Comparison of ENCODE assay signal across 9 cellular contexts in genomic region chr15:45573961-45574629, GRCh38. TPM values are rescaled to one million over a fixed set of nuclear protein-coding genes. Genes with fewer than 3 reads are reported as not detected.
DNase-seq lines count a peak whose midpoint lies in the region; ATAC-seq, FAIRE-seq and TF ChIP-seq lines count a peak whose summit lies in the region.
"Had no signal": no experiment of that assay in that cellular context is flagged by ENCODE, and none has a peak within 500 bp of the region (broad histone marks: within the 10 kb centered on the region; RNA-seq: fewer than 3 reads in every experiment).

No MANE protein-coding gene starts in this region.

- H3K27ac ChIP-seq in DOHH2 (ENCODE audit: low read depth, low read length) (no peak overlapping the region), HUES6 (ENCODE audit: low read depth, low read length) (no peak overlapping the region), HepG2 (ENCODE audit: extremely low read length, insufficient read depth, low read length) (no peak overlapping the region)
- no peak overlapping the region for H3K27ac ChIP-seq in effector memory CD4-positive, alpha-beta T cell (ENCODE audit: insufficient read depth, low read length, poor library complexity, severe bottlenecking)

- H3K27ac Mint-ChIP-seq in activated naive CD8-positive, alpha-beta T cell treated with anti-CD3 and anti-CD28 coated beads for 36 hours = no peak overlapping the region

- FAIRE-seq in HepG2 (lab: Jason Lieb, UNC) = peak; percentile 79
- FAIRE-seq: endometrium had no signal

- H3F3A ChIP-seq in DOHH2 (ENCODE audit: control insufficient read depth, insufficient read depth) = peaks cover 6% of the 10 kb centered on the region

- H3K4me2 ChIP-seq in DOHH2 (ENCODE audit: low read length) (no peak overlapping the region), HepG2 (ENCODE audit: low read depth, low read length) (peak overlapping the region; percentile 79)

- H4K20me1 ChIP-seq in DOHH2 (ENCODE audit: control insufficient read depth, insufficient read depth, low read depth, low read length) (no peaks in the 10 kb centered on the region), HepG2 (ENCODE audit: insufficient read depth, low read length) (no peaks in the 10 kb centered on the region)

- H2AFZ ChIP-seq in HepG2 (ENCODE audit: low read length) = no peak overlapping the region

- no TSS peak for BruUV-seq in HepG2 (replicated peaks; lab: Mats Ljungman, UMichigan)

- no peak overlapping the region for H3K9ac ChIP-seq in HUES6 (ENCODE audit: low read length)
- no peak overlapping the region for H3K9ac ChIP-seq in HepG2 (ENCODE audit: insufficient read depth, low read depth, low read length)

- in situ Hi-C loops in HepG2 (cut with HindIII; ENCODE audit: extremely low pct_ligation_motif_present, low pct_unique_long_range_greater_than_20kb) = no loop called here

- no peaks in the 10 kb centered on the region for H3K9me2 ChIP-seq in DOHH2 (replicated peaks; ENCODE audit: control insufficient read depth, low read length)

- no peaks in the 10 kb centered on the region for H3K4me1 Mint-ChIP-seq in activated naive CD8-positive, alpha-beta T cell treated with anti-CD3 and anti-CD28 coated beads for 36 hours

- WGBS in HepG2 (ENCODE audit: low lambda C conversion rate) = 8% methylated on average over 2 of the region's 7 CpGs

- H3K27me3 Mint-ChIP-seq in activated naive CD8-positive, alpha-beta T cell treated with anti-CD3 and anti-CD28 coated beads for 36 hours = peaks cover 33% of the 10 kb centered on the region

- H3K4me3 Mint-ChIP-seq in activated naive CD8-positive, alpha-beta T cell treated with anti-CD3 and anti-CD28 coated beads for 36 hours = no peak overlapping the region

- H3K79me2 ChIP-seq in DOHH2 (ENCODE audit: control insufficient read depth, low read length) (no peaks in the 10 kb centered on the region), HepG2 (ENCODE audit: insufficient read depth, low read length) (no peaks in the 10 kb centered on the region)

- CTCF ChIA-PET in HepG2 (lab: Yijun Ruan, JAX; ENCODE audit: low intra/inter-chr PET ratio, low total read pairs) = interaction anchor here (1.7 kb wide), 1 partner anchor 115 kb away, joined by 9 read pairs; no protein-coding TSS in a partner anchor

- H3K27me3 ChIP-seq in DOHH2 (ENCODE audit: control insufficient read depth, low read length) = no peaks in the 10 kb centered on the region
- peaks cover 19% of the 10 kb centered on the region for H3K27me3 ChIP-seq in HUES6 (ENCODE audit: control insufficient read depth, insufficient read depth, low read length)
- no peaks in the 10 kb centered on the region for H3K27me3 ChIP-seq in HepG2 (ENCODE audit: control insufficient read depth in 1 of 2, insufficient read depth in 2 of 2, low read length in 2 of 2)
- peaks cover 2% of the 10 kb centered on the region for H3K27me3 ChIP-seq in effector memory CD4-positive, alpha-beta T cell (replicated peaks; ENCODE audit: control insufficient read depth, insufficient read depth, low read length, poor library complexity, severe bottlenecking)

- no peak for TF ChIP-seq RAD21 in HepG2 (CRISPR knock-in tag; IDR thresholded peaks at IDR 0.05)

- POLR2A ChIA-PET in HepG2 (lab: Yijun Ruan, JAX) = interaction anchor here (2.0 kb wide), 1 partner anchor 13 kb away, joined by 18 read pairs; the partner anchor contains the start of gene BLOC1S6

- no peaks in the 10 kb centered on the region for H3K36me3 Mint-ChIP-seq in activated naive CD8-positive, alpha-beta T cell treated with anti-CD3 and anti-CD28 coated beads for 36 hours

- no peaks in the 10 kb centered on the region for H3K9me3 Mint-ChIP-seq in activated naive CD8-positive, alpha-beta T cell treated with anti-CD3 and anti-CD28 coated beads for 36 hours

- H3K9me3 ChIP-seq in DOHH2 (ENCODE audit: control insufficient read depth, insufficient read depth, low read length) (peaks cover 12% of the 10 kb centered on the region), HUES6 (ENCODE audit: control insufficient read depth, insufficient read depth, low read depth, low read length) (no peaks in the 10 kb centered on the region), HepG2 (ENCODE audit: low read length) (no peaks in the 10 kb centered on the region)
- no peaks in the 10 kb centered on the region for H3K9me3 ChIP-seq in effector memory CD4-positive, alpha-beta T cell (ENCODE audit: control insufficient read depth, low read length)

- intact Hi-C loops in HepG2 (cut with micrococcal nuclease; ENCODE audit: unreplicated experiment) = loop anchor here (1.0 to 2.0 kb wide), 2 partner anchors 51 to 116 kb away; partner anchors contain the start of gene SLC30A4

- TF ChIP-seq POLR2A in HepG2 (IDR thresholded peaks at IDR 0.05; ENCODE audit: insufficient read depth in 1 of 2, low read depth in 2 of 2, low read length in 2 of 2) = no peak

- TF ChIP-seq EP300 in HepG2 (IDR thresholded peaks at IDR 0.05; ENCODE audit: low read depth in 2 of 2, low read length in 2 of 2) (no peak), HepG2 (CRISPR knock-in tag; IDR thresholded peaks at IDR 0.05; ENCODE audit: borderline replicate concordance) (no peak)

- TF ChIP-seq CTCF in DOHH2 (IDR thresholded peaks at IDR 0.05; ENCODE audit: low read depth, low read length, poor library complexity, severe bottlenecking) (peak; percentile 58), HepG2 (CRISPR knock-in tag; IDR thresholded peaks at IDR 0.05) (peak; percentile 74)

- H3K4me3 ChIP-seq in DOHH2 (ENCODE audit: low read length) = no peak overlapping the region
- H3K4me3 ChIP-seq in HUES6 (ENCODE audit: low read depth, low read length) = peak overlapping the region; percentile 40
- peak overlapping the region in 1 of 3 experiments; percentile 63; a peak in 2 of 6 replicates for H3K4me3 ChIP-seq in HepG2 (replicated peaks in 1 of 3; ENCODE audit: insufficient read depth in 1 of 3, low read depth in 2 of 3, low read length in 3 of 3)
- H3K4me3 ChIP-seq in effector memory CD4-positive, alpha-beta T cell (ENCODE audit: insufficient read depth, low read depth, low read length, poor library complexity, severe bottlenecking) = no peak overlapping the region

- H3K4me1 ChIP-seq in DOHH2 (ENCODE audit: control insufficient read depth, low read length) (peaks cover 48% of the 10 kb centered on the region), HUES6 (ENCODE audit: control insufficient read depth, insufficient read depth, low read length) (peaks cover 4% of the 10 kb centered on the region; the same call in 1 of the 2 replicates), HepG2 (ENCODE audit: insufficient read depth, low read length) (peaks cover 13% of the 10 kb centered on the region)
- no peaks in the 10 kb centered on the region for H3K4me1 ChIP-seq in effector memory CD4-positive, alpha-beta T cell (ENCODE audit: control insufficient read depth, insufficient read depth, low read length, poor library complexity, severe bottlenecking)

- H3K36me3 ChIP-seq in DOHH2 (ENCODE audit: control insufficient read depth, low read length) (peaks cover 6% of the 10 kb centered on the region; the same call in 1 of the 2 replicates), HUES6 (ENCODE audit: control insufficient read depth, insufficient read depth, low read length) (no peaks in the 10 kb centered on the region), HepG2 (replicated peaks in 1 of 2; ENCODE audit: control insufficient read depth in 1 of 2, insufficient read depth in 2 of 2, low read length in 2 of 2) (no peaks in the 10 kb centered on the region)
- no peaks in the 10 kb centered on the region for H3K36me3 ChIP-seq in effector memory CD4-positive, alpha-beta T cell (ENCODE audit: control insufficient read depth, insufficient read depth, low read length)

- DNase-seq in activated naive CD8-positive, alpha-beta T cell treated with anti-CD3 and anti-CD28 coated beads for 36 hours = peak; percentile 35
- DNase-seq in HepG2 (ENCODE audit: low spot score) = peak; percentile 61
- DNase-seq in effector memory CD4-positive, alpha-beta T cell = no peak
- DNase-seq in NCI-H2081 treated with DMSO at 0.1 percent for 48 hours (lab: John Stamatoyannopoulos, UW) = no peak

- ATAC-seq in HepG2 (peak; percentile 99), HG03025 (IDR thresholded peaks at IDR 0.05; ENCODE audit: low FRiP score, unreplicated experiment) (no peak), GM18502 (IDR thresholded peaks at IDR 0.05; ENCODE audit: poor library complexity, unreplicated experiment) (no peak)

RNA-seq across cellular contexts. Expression of gene BLOC1S6, which starts 13.1 kb away (rescaled TPM):
- 10 to 100 TPM; 49.2 to 49.7 TPM for total RNA-seq in activated naive CD8-positive, alpha-beta T cell treated with anti-CD3 and anti-CD28 coated beads for 36 hours
- 44.3 and 67.5 TPM in 2 replicates for total RNA-seq in HepG2 (2016; rRNA removed; fragmentation: Illumina TruSeq; extraction: Trizol)
- total RNA-seq in HepG2 (2016; cell fraction: cytosol; rRNA removed; fragmentation: Illumina TruSeq; extraction: Trizol; ENCODE audit: low read depth) = 9.7 and 14.1 TPM in 2 replicates
- total RNA-seq in HepG2 (2016; cell fraction: insoluble cytoplasmic fraction; rRNA removed; fragmentation: Illumina TruSeq; extraction: Trizol) = 45.6 and 82.4 TPM in 2 replicates
- total RNA-seq in HepG2 (2016; cell fraction: membrane; rRNA removed; fragmentation: Illumina TruSeq; extraction: Trizol) = 37.2 and 39.9 TPM in 2 replicates
- 21.7 and 23.9 TPM in 2 replicates for total RNA-seq in HepG2 (2016; cell fraction: nucleus; rRNA removed; fragmentation: Illumina TruSeq; extraction: Trizol)
- polyA plus RNA-seq in HepG2 (2011; rRNA removed) = 10.0 and 11.8 TPM in 2 replicates
- polyA plus RNA-seq in HepG2 (2011; cell fraction: cytosol; rRNA removed) = 7.2 and 9.3 TPM in 2 replicates
- 5.0 and 5.5 TPM in 2 replicates for polyA plus RNA-seq in HepG2 (2011; cell fraction: nucleus; rRNA removed)
- 31.1 and 38.9 TPM in 2 replicates for polyA plus RNA-seq in HepG2 (2012)
- polyA plus RNA-seq in HepG2 (2016; cell fraction: cytosol; fragmentation: Illumina TruSeq; extraction: Trizol; ENCODE audit: low read depth) = 4.7 and 5.4 TPM in 2 replicates
- 54.5 and 55.8 TPM in 2 replicates for polyA plus RNA-seq in HepG2 (2016; cell fraction: insoluble cytoplasmic fraction; fragmentation: Illumina TruSeq; extraction: Trizol; ENCODE audit: low read depth)
- polyA plus RNA-seq in HepG2 (2016; cell fraction: membrane; fragmentation: Illumina TruSeq; extraction: Trizol; ENCODE audit: low read depth) = 16.2 and 20.1 TPM in 2 replicates
- 27.7 and 30.6 TPM in 2 replicates for polyA plus RNA-seq in HepG2 (2016; cell fraction: nucleus; fragmentation: Illumina TruSeq; extraction: Trizol; ENCODE audit: insufficient read depth, low read depth)
- polyA minus RNA-seq in HepG2 (2011; rRNA and poly(A)+ RNA removed; ENCODE audit: low replicate concordance) = 11.2 and 14.4 TPM in 2 replicates
- polyA minus RNA-seq in HepG2 (2011; cell fraction: cytosol; rRNA and poly(A)+ RNA removed) = 15.0 and 20.2 TPM in 2 replicates
- polyA minus RNA-seq in HepG2 (2011; cell fraction: nucleus; rRNA and poly(A)+ RNA removed) = 11.6 and 13.8 TPM in 2 replicates

RNA-seq across cellular contexts. Expression of gene SLC30A4, which starts 51.5 kb away (rescaled TPM):
- 1 to 10 TPM; 1.9 to 2.0 TPM for total RNA-seq in activated naive CD8-positive, alpha-beta T cell treated with anti-CD3 and anti-CD28 coated beads for 36 hours
- 0.04 TPM in 1 of 2 replicates, not detected in the other for total RNA-seq in HepG2 (2016; rRNA removed; fragmentation: Illumina TruSeq; extraction: Trizol)
- not detected in 2 replicates for total RNA-seq in HepG2 (2016; cell fraction: cytosol; rRNA removed; fragmentation: Illumina TruSeq; extraction: Trizol; ENCODE audit: low read depth)
- 0.02 and 0.06 TPM in 2 replicates for total RNA-seq in HepG2 (2016; cell fraction: insoluble cytoplasmic fraction; rRNA removed; fragmentation: Illumina TruSeq; extraction: Trizol)
- 0.06 TPM in 1 of 2 replicates, not detected in the other for total RNA-seq in HepG2 (2016; cell fraction: membrane; rRNA removed; fragmentation: Illumina TruSeq; extraction: Trizol)
- total RNA-seq in HepG2 (2016; cell fraction: nucleus; rRNA removed; fragmentation: Illumina TruSeq; extraction: Trizol) = 0.09 TPM in 1 of 2 replicates, not detected in the other
- 0.01 TPM in 2 replicates for polyA plus RNA-seq in HepG2 (2011; rRNA removed)
- polyA plus RNA-seq in HepG2 (2011; cell fraction: cytosol; rRNA removed) = not detected in 2 replicates
- 0.03 and 0.07 TPM in 2 replicates for polyA plus RNA-seq in HepG2 (2011; cell fraction: nucleus; rRNA removed)
- polyA plus RNA-seq in HepG2 (2012) = 0.05 TPM in 1 of 2 replicates, not detected in the other
- not detected in 2 replicates for polyA plus RNA-seq in HepG2 (2016; cell fraction: cytosol; fragmentation: Illumina TruSeq; extraction: Trizol; ENCODE audit: low read depth)
- polyA plus RNA-seq in HepG2 (2016; cell fraction: insoluble cytoplasmic fraction; fragmentation: Illumina TruSeq; extraction: Trizol; ENCODE audit: low read depth) = 0.03 TPM in 1 of 2 replicates, not detected in the other
- polyA plus RNA-seq in HepG2 (2016; cell fraction: membrane; fragmentation: Illumina TruSeq; extraction: Trizol; ENCODE audit: low read depth) = not detected in 2 replicates
- 0.27 TPM in 1 of 2 replicates, not detected in the other for polyA plus RNA-seq in HepG2 (2016; cell fraction: nucleus; fragmentation: Illumina TruSeq; extraction: Trizol; ENCODE audit: insufficient read depth, low read depth)
- 2.8 TPM in 1 of 2 replicates, not detected in the other for polyA minus RNA-seq in HepG2 (2011; rRNA and poly(A)+ RNA removed; ENCODE audit: low replicate concordance)
- polyA minus RNA-seq in HepG2 (2011; cell fraction: cytosol; rRNA and poly(A)+ RNA removed) = not detected in 2 replicates
- under 0.01 TPM in 1 of 2 replicates, not detected in the other for polyA minus RNA-seq in HepG2 (2011; cell fraction: nucleus; rRNA and poly(A)+ RNA removed)

Comparison
In these comparisons a context has a peak if more than half of its experiments do, and no peak if none do; other contexts are left out.
1. DNase-seq: peak in activated naive CD8-positive, alpha-beta T cell treated with anti-CD3 and anti-CD28 coated beads for 36 hours (single experiment) and HepG2 (single experiment); none in effector memory CD4-positive, alpha-beta T cell (0 of 3) and NCI-H2081 treated with DMSO at 0.1 percent for 48 hours (single experiment).